In genomic region chr12:57845478-57846284, GRCh38 we compare ENCODE assay signal across 2 cellular contexts.
A peak's percentile ranks its signal among the peaks of the same experiment; 100 is the strongest.
TF ChIP-seq lines count a peak whose summit lies in the region.

No MANE protein-coding gene starts in this region.

TF ChIP-seq in GM12891, 5 proteins besides CTCF, POLR2A, EP300 and RAD21:
- TF ChIP-seq POU2F2 (IDR thresholded peaks at IDR 0.05; ENCODE audit: low read depth, low read length) (0 out of 2 replicates have a peak, but pooled peaks have one; percentile 6), SPI1 (IDR thresholded peaks at IDR 0.05; ENCODE audit: low read depth, low read length) (no peak), POLR2AphosphoS5 (IDR thresholded peaks at IDR 0.05; ENCODE audit: low read depth, low read length) (peak; percentile 44; the same call in 1 of the 2 replicates), TAF1 (IDR thresholded peaks at IDR 0.05; ENCODE audit: low read depth, low read length) (no peak)

TF ChIP-seq in H1, 55 proteins besides CTCF, POLR2A, EP300 and RAD21:
- TF ChIP-seq SP2 (IDR thresholded peaks at IDR 0.05; ENCODE audit: low read length) = no peak
- TF ChIP-seq CBX8 (IDR thresholded peaks at IDR 0.05; ENCODE audit: borderline replicate concordance, low read depth, low read length) = no peak
- no peak for TF ChIP-seq CBX5 (IDR thresholded peaks at IDR 0.05; ENCODE audit: low read depth, low read length)
- TF ChIP-seq POU5F1 (IDR thresholded peaks at IDR 0.05; ENCODE audit: low read depth, low read length) = no peak
- TF ChIP-seq BRCA1 (IDR thresholded peaks at IDR 0.05; ENCODE audit: low read depth, low read length) = no peak
- TF ChIP-seq RBBP5 (IDR thresholded peaks at IDR 0.05; ENCODE audit: borderline replicate concordance, low read depth, low read length) = no peak; the same call in 1 of the 2 replicates
- no peak for TF ChIP-seq TEAD4 (IDR thresholded peaks at IDR 0.05; ENCODE audit: low read depth, low read length)
- no peak for TF ChIP-seq ZNF274 (IDR thresholded peaks at IDR 0.05; ENCODE audit: borderline replicate concordance, extremely low read depth, low read length)
- TF ChIP-seq TCF12 (IDR thresholded peaks at IDR 0.05; ENCODE audit: low read depth, low read length) = no peak
- TF ChIP-seq TAF1 (IDR thresholded peaks at IDR 0.05; ENCODE audit: low read depth, low read length) = peak; percentile 52
- no peak for TF ChIP-seq SAP30 (IDR thresholded peaks at IDR 0.05; ENCODE audit: insufficient read depth, insufficient replicate concordance, low read length)
- no peak for TF ChIP-seq SRF (IDR thresholded peaks at IDR 0.05; ENCODE audit: low read depth, low read length)
- no peak for TF ChIP-seq USF2 (IDR thresholded peaks at IDR 0.05; ENCODE audit: low read length)
- peak; percentile 1 for TF ChIP-seq KDM4A (IDR thresholded peaks at IDR 0.05; ENCODE audit: low read depth, low read length, severe bottlenecking)
- TF ChIP-seq SIN3A (conservative IDR thresholded peaks at IDR 0.05 in 1 of 2, IDR thresholded peaks at IDR 0.05 in 1 of 2; ENCODE audit: low read depth in 1 of 2, low read length in 2 of 2) = peak in 1 of 2 experiments; percentile 21; a peak in 2 of 4 replicates
- TF ChIP-seq SIX5 (IDR thresholded peaks at IDR 0.05; ENCODE audit: low read depth, low read length) = no peak
- no peak for TF ChIP-seq SP4 (IDR thresholded peaks at IDR 0.05; ENCODE audit: low read length)
- TF ChIP-seq ASH2L (IDR thresholded peaks at IDR 0.05; ENCODE audit: low read length) = peak; percentile 3
- TF ChIP-seq CEBPB (IDR thresholded peaks at IDR 0.05; ENCODE audit: low read depth, low read length) = no peak
- no peak for TF ChIP-seq HDAC2 (IDR thresholded peaks at IDR 0.05; ENCODE audit: borderline replicate concordance in 1 of 2, low read depth in 2 of 2, low read length in 2 of 2)
- TF ChIP-seq, protein P1, sequence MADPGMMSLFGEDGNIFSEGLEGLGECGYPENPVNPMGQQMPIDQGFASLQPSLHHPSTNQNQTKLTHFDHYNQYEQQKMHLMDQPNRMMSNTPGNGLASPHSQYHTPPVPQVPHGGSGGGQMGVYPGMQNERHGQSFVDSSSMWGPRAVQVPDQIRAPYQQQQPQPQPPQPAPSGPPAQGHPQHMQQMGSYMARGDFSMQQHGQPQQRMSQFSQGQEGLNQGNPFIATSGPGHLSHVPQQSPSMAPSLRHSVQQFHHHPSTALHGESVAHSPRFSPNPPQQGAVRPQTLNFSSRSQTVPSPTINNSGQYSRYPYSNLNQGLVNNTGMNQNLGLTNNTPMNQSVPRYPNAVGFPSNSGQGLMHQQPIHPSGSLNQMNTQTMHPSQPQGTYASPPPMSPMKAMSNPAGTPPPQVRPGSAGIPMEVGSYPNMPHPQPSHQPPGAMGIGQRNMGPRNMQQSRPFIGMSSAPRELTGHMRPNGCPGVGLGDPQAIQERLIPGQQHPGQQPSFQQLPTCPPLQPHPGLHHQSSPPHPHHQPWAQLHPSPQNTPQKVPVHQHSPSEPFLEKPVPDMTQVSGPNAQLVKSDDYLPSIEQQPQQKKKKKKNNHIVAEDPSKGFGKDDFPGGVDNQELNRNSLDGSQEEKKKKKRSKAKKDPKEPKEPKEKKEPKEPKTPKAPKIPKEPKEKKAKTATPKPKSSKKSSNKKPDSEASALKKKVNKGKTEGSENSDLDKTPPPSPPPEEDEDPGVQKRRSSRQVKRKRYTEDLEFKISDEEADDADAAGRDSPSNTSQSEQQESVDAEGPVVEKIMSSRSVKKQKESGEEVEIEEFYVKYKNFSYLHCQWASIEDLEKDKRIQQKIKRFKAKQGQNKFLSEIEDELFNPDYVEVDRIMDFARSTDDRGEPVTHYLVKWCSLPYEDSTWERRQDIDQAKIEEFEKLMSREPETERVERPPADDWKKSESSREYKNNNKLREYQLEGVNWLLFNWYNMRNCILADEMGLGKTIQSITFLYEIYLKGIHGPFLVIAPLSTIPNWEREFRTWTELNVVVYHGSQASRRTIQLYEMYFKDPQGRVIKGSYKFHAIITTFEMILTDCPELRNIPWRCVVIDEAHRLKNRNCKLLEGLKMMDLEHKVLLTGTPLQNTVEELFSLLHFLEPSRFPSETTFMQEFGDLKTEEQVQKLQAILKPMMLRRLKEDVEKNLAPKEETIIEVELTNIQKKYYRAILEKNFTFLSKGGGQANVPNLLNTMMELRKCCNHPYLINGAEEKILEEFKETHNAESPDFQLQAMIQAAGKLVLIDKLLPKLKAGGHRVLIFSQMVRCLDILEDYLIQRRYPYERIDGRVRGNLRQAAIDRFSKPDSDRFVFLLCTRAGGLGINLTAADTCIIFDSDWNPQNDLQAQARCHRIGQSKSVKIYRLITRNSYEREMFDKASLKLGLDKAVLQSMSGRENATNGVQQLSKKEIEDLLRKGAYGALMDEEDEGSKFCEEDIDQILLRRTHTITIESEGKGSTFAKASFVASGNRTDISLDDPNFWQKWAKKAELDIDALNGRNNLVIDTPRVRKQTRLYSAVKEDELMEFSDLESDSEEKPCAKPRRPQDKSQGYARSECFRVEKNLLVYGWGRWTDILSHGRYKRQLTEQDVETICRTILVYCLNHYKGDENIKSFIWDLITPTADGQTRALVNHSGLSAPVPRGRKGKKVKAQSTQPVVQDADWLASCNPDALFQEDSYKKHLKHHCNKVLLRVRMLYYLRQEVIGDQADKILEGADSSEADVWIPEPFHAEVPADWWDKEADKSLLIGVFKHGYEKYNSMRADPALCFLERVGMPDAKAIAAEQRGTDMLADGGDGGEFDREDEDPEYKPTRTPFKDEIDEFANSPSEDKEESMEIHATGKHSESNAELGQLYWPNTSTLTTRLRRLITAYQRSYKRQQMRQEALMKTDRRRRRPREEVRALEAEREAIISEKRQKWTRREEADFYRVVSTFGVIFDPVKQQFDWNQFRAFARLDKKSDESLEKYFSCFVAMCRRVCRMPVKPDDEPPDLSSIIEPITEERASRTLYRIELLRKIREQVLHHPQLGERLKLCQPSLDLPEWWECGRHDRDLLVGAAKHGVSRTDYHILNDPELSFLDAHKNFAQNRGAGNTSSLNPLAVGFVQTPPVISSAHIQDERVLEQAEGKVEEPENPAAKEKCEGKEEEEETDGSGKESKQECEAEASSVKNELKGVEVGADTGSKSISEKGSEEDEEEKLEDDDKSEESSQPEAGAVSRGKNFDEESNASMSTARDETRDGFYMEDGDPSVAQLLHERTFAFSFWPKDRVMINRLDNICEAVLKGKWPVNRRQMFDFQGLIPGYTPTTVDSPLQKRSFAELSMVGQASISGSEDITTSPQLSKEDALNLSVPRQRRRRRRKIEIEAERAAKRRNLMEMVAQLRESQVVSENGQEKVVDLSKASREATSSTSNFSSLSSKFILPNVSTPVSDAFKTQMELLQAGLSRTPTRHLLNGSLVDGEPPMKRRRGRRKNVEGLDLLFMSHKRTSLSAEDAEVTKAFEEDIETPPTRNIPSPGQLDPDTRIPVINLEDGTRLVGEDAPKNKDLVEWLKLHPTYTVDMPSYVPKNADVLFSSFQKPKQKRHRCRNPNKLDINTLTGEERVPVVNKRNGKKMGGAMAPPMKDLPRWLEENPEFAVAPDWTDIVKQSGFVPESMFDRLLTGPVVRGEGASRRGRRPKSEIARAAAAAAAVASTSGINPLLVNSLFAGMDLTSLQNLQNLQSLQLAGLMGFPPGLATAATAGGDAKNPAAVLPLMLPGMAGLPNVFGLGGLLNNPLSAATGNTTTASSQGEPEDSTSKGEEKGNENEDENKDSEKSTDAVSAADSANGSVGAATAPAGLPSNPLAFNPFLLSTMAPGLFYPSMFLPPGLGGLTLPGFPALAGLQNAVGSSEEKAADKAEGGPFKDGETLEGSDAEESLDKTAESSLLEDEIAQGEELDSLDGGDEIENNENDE (IDR thresholded peaks at IDR 0.05; ENCODE audit: insufficient replicate concordance, low read length) = no peak
- peak; percentile 30 for TF ChIP-seq TBP (IDR thresholded peaks at IDR 0.05; ENCODE audit: low read depth, low read length)
- no peak for TF ChIP-seq JUND (IDR thresholded peaks at IDR 0.05; ENCODE audit: low read length)
- TF ChIP-seq NANOG (IDR thresholded peaks at IDR 0.05; ENCODE audit: insufficient read depth, low read depth, low read length, poor library complexity, severe bottlenecking) = no peak
- TF ChIP-seq BCL11A (IDR thresholded peaks at IDR 0.05; ENCODE audit: low read depth in 2 of 2, low read length in 2 of 2) = no peak
- TF ChIP-seq JUN (IDR thresholded peaks at IDR 0.05; ENCODE audit: low read depth, low read length) = no peak
- TF ChIP-seq CREB1 (IDR thresholded peaks at IDR 0.05) = 0 out of 2 replicates have a peak, but pooled peaks have one; percentile 24
- no peak; the same call in 1 of the 2 replicates for TF ChIP-seq POLR2AphosphoS5 (IDR thresholded peaks at IDR 0.05; ENCODE audit: low read depth, low read length)
- TF ChIP-seq, protein P2, sequence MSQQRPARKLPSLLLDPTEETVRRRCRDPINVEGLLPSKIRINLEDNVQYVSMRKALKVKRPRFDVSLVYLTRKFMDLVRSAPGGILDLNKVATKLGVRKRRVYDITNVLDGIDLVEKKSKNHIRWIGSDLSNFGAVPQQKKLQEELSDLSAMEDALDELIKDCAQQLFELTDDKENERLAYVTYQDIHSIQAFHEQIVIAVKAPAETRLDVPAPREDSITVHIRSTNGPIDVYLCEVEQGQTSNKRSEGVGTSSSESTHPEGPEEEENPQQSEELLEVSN (IDR thresholded peaks at IDR 0.05) = 0 out of 2 replicates have a peak, but pooled peaks have one; percentile 28
- no peak for TF ChIP-seq SIRT6 (IDR thresholded peaks at IDR 0.05; ENCODE audit: low read length)
- no peak for TF ChIP-seq KDM5A (IDR thresholded peaks at IDR 0.05; ENCODE audit: low read length)
- no peak for TF ChIP-seq RNF2 (IDR thresholded peaks at IDR 0.05; ENCODE audit: borderline replicate concordance, low read depth, low read length, missing control alignments, poor library complexity, severe bottlenecking)
- no peak for TF ChIP-seq FOSL1 (IDR thresholded peaks at IDR 0.05; ENCODE audit: insufficient read depth, low read depth, low read length)
- no peak for TF ChIP-seq CTBP2 (IDR thresholded peaks at IDR 0.05; ENCODE audit: borderline replicate concordance, insufficient read depth, insufficient read length, low read length)
- TF ChIP-seq ATF2 (IDR thresholded peaks at IDR 0.05; ENCODE audit: low read length) = no peak
- no peak for TF ChIP-seq GTF2F1 (IDR thresholded peaks at IDR 0.05; ENCODE audit: borderline replicate concordance, low read depth, low read length)
- TF ChIP-seq YY1 (IDR thresholded peaks at IDR 0.05; ENCODE audit: low read depth, low read length) = no peak
- no peak for TF ChIP-seq SUZ12 (IDR thresholded peaks at IDR 0.05; ENCODE audit: low read length)
- no peak for TF ChIP-seq EZH2 (IDR thresholded peaks at IDR 0.05; ENCODE audit: low read depth, low read length, severe bottlenecking)
- TF ChIP-seq BACH1 (IDR thresholded peaks at IDR 0.05; ENCODE audit: low read length) = 0 out of 2 replicates have a peak, but pooled peaks have one; percentile 34
- no peak for TF ChIP-seq CHD2 (IDR thresholded peaks at IDR 0.05; ENCODE audit: low read length)
- TF ChIP-seq EGR1 (IDR thresholded peaks at IDR 0.05; ENCODE audit: borderline replicate concordance, low read depth, low read length) = peak; percentile 76; the same call in 1 of the 2 replicates
- no peak for TF ChIP-seq CHD1 (IDR thresholded peaks at IDR 0.05; ENCODE audit: low read depth, low read length)
- TF ChIP-seq RFX5 (IDR thresholded peaks at IDR 0.05; ENCODE audit: borderline replicate concordance, low read depth, low read length) = no peak
- TF ChIP-seq, protein P3, sequence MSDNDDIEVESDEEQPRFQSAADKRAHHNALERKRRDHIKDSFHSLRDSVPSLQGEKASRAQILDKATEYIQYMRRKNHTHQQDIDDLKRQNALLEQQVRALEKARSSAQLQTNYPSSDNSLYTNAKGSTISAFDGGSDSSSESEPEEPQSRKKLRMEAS (IDR thresholded peaks at IDR 0.05) = no peak
- TF ChIP-seq GABPA (IDR thresholded peaks at IDR 0.05; ENCODE audit: borderline replicate concordance, insufficient read depth, low read length) = no peak
- no peak for TF ChIP-seq MAFK (IDR thresholded peaks at IDR 0.05; ENCODE audit: low read depth, low read length)
- no peak for TF ChIP-seq TAF7 (optimal IDR thresholded peaks at IDR 0.05; ENCODE audit: borderline replicate concordance, low read depth, low read length)
- TF ChIP-seq NRF1 (IDR thresholded peaks at IDR 0.05; ENCODE audit: low read depth, low read length) = no peak
- TF ChIP-seq PHF8 (conservative IDR thresholded peaks at IDR 0.05; ENCODE audit: low read depth, low read length) = no peak
- no peak for TF ChIP-seq RXRA (IDR thresholded peaks at IDR 0.05; ENCODE audit: insufficient read depth, low read depth, low read length)
- TF ChIP-seq SP1 (IDR thresholded peaks at IDR 0.05; ENCODE audit: low read depth, low read length) = no peak
- no peak for TF ChIP-seq ATF3 (IDR thresholded peaks at IDR 0.05; ENCODE audit: insufficient read depth, low read depth, low read length)
- no peak for TF ChIP-seq KDM1A (IDR thresholded peaks at IDR 0.05; ENCODE audit: borderline replicate concordance, low read length)
